ENCODE assay signal across 17 cellular contexts in the genomic region with DNA sequence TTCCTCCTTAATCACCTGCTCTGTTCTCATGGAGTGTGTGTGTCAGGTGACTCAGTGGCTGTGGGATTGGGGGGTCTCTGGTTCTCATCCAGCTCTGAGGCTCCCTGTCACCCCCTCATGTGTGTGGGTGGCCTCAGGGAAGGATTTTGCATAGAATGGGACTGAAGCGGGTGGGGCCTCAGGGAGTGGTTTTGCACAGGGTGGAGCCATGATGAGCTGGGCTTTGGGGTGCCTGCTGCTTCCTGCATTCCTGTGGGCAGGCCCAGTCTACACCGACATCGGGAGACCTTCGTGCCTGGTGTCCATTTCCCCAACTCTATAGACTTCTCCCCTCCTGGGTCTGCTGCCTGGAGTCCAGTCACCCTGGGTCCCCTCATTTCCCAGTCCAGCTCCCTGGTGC.
"Had no signal": no experiment of that assay in that cellular context is flagged by ENCODE, and none has a peak within 500 bp of the region (broad histone marks: within the 10 kb centered on the region; RNA-seq: fewer than 3 reads in every experiment).

No MANE protein-coding gene starts in this region.

- H3K27ac ChIP-seq: heart left ventricle, neural progenitor cell, ovary, right atrium auricular region, tibial artery, upper lobe of left lung had no signal

- H3K36me3 ChIP-seq: heart left ventricle, ovary, right atrium auricular region, tibial artery, upper lobe of left lung, uterus had no signal

- H3K27ac Mint-ChIP-seq: dendritic cell treated with granulocyte-macrophage colony-stimulating factor and Interleukin-4, amounts not matched to agents 40 ng/mL and 50 ng/mL, for 4 days; endodermal cell; natural killer cell had no signal

- DNase-seq: endodermal cell; erythroblast; heart left ventricle; islet precursor cell; mammary epithelial cell; natural killer cell; nucleus accumbens; ovary; stimulated activated CD4-positive, alpha-beta T cell treated with anti-CD3 and anti-CD28 coated beads, Interleukin-2, amount 100 ng/mL, for 48 hours; stimulated activated naive CD4-positive, alpha-beta T cell treated with Interleukin-2 at 50 U/mL for 16 hours; tibial artery; upper lobe of left lung had no signal

- H3K4me3 Mint-ChIP-seq: dendritic cell treated with granulocyte-macrophage colony-stimulating factor and Interleukin-4, amounts not matched to agents 40 ng/mL and 50 ng/mL, for 4 days; endodermal cell; natural killer cell; neural progenitor cell had no signal

- H3K4me1 ChIP-seq: neural progenitor cell, right atrium auricular region, tibial artery had no signal

- H3K27me3 ChIP-seq: heart left ventricle, neural progenitor cell, ovary, right atrium auricular region, upper lobe of left lung, uterus had no signal

- H3K4me3 ChIP-seq: heart left ventricle, neural progenitor cell, ovary, right atrium auricular region, smooth muscle cell, tibial artery, upper lobe of left lung, uterus had no signal

- H3K4me2 ChIP-seq: neural progenitor cell, smooth muscle cell had no signal

- H2AFZ ChIP-seq: neural progenitor cell had no signal

- H3K9me3 ChIP-seq: ovary had no signal
